1 cellular context compared by ENCODE assay signal in the genomic region with DNA sequence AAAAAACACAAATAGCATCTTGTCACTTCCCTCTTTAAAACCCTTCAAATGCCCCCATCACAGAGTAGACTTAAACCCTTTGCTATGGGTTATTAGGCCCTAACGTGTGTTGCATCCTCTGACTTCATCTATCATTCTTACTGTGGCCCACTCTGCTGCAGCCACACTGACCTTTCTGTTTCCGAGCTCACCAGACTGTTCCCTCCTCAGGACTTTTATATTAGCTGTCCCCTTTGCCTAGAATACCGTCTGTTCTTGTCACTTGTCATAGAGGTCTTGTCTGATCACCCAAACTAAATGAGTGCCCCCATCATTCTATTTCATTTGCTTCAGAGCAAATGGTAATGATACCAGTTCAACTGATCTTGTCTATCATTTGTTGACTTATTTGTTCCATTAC.
TF ChIP-seq lines count a peak whose summit lies in the region.

No MANE protein-coding gene starts in this region.

TF ChIP-seq in H1, 55 proteins besides CTCF, POLR2A, EP300 and RAD21 (continued from another document):
- no peak for TF ChIP-seq SRF (IDR thresholded peaks at IDR 0.05; ENCODE audit: low read depth, low read length)
- TF ChIP-seq GABPA (IDR thresholded peaks at IDR 0.05; ENCODE audit: borderline replicate concordance, insufficient read depth, low read length): no peak
- no peak for TF ChIP-seq MAFK (IDR thresholded peaks at IDR 0.05; ENCODE audit: low read depth, low read length)
- TF ChIP-seq, protein P1, sequence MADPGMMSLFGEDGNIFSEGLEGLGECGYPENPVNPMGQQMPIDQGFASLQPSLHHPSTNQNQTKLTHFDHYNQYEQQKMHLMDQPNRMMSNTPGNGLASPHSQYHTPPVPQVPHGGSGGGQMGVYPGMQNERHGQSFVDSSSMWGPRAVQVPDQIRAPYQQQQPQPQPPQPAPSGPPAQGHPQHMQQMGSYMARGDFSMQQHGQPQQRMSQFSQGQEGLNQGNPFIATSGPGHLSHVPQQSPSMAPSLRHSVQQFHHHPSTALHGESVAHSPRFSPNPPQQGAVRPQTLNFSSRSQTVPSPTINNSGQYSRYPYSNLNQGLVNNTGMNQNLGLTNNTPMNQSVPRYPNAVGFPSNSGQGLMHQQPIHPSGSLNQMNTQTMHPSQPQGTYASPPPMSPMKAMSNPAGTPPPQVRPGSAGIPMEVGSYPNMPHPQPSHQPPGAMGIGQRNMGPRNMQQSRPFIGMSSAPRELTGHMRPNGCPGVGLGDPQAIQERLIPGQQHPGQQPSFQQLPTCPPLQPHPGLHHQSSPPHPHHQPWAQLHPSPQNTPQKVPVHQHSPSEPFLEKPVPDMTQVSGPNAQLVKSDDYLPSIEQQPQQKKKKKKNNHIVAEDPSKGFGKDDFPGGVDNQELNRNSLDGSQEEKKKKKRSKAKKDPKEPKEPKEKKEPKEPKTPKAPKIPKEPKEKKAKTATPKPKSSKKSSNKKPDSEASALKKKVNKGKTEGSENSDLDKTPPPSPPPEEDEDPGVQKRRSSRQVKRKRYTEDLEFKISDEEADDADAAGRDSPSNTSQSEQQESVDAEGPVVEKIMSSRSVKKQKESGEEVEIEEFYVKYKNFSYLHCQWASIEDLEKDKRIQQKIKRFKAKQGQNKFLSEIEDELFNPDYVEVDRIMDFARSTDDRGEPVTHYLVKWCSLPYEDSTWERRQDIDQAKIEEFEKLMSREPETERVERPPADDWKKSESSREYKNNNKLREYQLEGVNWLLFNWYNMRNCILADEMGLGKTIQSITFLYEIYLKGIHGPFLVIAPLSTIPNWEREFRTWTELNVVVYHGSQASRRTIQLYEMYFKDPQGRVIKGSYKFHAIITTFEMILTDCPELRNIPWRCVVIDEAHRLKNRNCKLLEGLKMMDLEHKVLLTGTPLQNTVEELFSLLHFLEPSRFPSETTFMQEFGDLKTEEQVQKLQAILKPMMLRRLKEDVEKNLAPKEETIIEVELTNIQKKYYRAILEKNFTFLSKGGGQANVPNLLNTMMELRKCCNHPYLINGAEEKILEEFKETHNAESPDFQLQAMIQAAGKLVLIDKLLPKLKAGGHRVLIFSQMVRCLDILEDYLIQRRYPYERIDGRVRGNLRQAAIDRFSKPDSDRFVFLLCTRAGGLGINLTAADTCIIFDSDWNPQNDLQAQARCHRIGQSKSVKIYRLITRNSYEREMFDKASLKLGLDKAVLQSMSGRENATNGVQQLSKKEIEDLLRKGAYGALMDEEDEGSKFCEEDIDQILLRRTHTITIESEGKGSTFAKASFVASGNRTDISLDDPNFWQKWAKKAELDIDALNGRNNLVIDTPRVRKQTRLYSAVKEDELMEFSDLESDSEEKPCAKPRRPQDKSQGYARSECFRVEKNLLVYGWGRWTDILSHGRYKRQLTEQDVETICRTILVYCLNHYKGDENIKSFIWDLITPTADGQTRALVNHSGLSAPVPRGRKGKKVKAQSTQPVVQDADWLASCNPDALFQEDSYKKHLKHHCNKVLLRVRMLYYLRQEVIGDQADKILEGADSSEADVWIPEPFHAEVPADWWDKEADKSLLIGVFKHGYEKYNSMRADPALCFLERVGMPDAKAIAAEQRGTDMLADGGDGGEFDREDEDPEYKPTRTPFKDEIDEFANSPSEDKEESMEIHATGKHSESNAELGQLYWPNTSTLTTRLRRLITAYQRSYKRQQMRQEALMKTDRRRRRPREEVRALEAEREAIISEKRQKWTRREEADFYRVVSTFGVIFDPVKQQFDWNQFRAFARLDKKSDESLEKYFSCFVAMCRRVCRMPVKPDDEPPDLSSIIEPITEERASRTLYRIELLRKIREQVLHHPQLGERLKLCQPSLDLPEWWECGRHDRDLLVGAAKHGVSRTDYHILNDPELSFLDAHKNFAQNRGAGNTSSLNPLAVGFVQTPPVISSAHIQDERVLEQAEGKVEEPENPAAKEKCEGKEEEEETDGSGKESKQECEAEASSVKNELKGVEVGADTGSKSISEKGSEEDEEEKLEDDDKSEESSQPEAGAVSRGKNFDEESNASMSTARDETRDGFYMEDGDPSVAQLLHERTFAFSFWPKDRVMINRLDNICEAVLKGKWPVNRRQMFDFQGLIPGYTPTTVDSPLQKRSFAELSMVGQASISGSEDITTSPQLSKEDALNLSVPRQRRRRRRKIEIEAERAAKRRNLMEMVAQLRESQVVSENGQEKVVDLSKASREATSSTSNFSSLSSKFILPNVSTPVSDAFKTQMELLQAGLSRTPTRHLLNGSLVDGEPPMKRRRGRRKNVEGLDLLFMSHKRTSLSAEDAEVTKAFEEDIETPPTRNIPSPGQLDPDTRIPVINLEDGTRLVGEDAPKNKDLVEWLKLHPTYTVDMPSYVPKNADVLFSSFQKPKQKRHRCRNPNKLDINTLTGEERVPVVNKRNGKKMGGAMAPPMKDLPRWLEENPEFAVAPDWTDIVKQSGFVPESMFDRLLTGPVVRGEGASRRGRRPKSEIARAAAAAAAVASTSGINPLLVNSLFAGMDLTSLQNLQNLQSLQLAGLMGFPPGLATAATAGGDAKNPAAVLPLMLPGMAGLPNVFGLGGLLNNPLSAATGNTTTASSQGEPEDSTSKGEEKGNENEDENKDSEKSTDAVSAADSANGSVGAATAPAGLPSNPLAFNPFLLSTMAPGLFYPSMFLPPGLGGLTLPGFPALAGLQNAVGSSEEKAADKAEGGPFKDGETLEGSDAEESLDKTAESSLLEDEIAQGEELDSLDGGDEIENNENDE (IDR thresholded peaks at IDR 0.05; ENCODE audit: insufficient replicate concordance, low read length): no peak
- TF ChIP-seq EGR1 (IDR thresholded peaks at IDR 0.05; ENCODE audit: borderline replicate concordance, low read depth, low read length): no peak
- TF ChIP-seq CEBPB (IDR thresholded peaks at IDR 0.05; ENCODE audit: low read depth, low read length): no peak
- no peak for TF ChIP-seq SIN3A (conservative IDR thresholded peaks at IDR 0.05 in 1 of 2, IDR thresholded peaks at IDR 0.05 in 1 of 2; ENCODE audit: low read depth in 1 of 2, low read length in 2 of 2)
- no peak for TF ChIP-seq CHD2 (IDR thresholded peaks at IDR 0.05; ENCODE audit: low read length)
